Comparison of ENCODE assay signal across 8 cellular contexts in the genomic region with DNA sequence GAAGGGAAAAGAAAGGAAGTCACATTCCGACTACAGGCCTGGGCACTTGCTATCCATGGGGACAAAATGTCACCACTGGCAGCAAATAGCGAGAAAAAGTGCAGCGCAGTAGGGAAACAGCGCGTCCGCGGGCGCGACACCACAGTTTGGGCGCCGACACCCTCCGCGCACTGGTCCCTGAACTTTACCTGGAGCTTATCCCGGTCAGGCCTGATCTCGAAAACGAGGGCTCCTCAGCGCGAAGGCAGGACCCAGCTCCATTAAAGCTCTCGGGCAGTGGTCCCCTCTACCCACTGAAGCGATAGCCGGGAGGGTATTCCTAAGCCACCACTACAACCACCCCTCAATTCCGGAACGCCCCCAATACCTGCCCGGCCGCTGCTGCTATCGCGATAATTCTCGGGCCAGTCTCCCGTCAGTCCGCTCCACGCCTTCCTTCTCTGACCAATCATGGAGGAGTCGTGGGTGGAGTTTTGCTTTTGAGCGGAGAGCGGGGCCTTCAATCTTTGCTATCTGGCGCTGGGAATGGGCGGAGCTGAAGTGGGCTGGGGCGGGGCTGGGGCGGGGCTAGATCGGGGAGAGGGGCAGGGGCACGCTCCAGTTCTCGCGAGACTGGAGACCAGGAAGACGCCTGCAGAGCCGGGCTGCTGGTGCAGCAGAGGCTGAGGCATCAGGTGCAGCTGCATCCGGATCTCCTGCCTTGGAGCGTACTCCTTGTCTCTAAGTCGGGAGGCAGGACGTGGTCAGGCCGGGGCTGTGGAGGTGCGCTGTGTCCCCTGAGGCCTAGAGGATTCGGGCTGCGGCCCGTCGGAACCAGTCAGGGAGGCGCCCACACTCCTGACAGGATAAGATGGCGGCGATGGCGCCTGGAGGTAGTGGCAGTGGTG. TPM values are rescaled to one million over a fixed set of nuclear protein-coding genes. Genes with fewer than 3 reads are reported as not detected.
A peak's percentile ranks its signal among the peaks of the same experiment; 100 is the strongest.
DNase-seq lines count a peak whose midpoint lies in the region; TF ChIP-seq lines count a peak whose summit lies in the region.

A gene with protein sequence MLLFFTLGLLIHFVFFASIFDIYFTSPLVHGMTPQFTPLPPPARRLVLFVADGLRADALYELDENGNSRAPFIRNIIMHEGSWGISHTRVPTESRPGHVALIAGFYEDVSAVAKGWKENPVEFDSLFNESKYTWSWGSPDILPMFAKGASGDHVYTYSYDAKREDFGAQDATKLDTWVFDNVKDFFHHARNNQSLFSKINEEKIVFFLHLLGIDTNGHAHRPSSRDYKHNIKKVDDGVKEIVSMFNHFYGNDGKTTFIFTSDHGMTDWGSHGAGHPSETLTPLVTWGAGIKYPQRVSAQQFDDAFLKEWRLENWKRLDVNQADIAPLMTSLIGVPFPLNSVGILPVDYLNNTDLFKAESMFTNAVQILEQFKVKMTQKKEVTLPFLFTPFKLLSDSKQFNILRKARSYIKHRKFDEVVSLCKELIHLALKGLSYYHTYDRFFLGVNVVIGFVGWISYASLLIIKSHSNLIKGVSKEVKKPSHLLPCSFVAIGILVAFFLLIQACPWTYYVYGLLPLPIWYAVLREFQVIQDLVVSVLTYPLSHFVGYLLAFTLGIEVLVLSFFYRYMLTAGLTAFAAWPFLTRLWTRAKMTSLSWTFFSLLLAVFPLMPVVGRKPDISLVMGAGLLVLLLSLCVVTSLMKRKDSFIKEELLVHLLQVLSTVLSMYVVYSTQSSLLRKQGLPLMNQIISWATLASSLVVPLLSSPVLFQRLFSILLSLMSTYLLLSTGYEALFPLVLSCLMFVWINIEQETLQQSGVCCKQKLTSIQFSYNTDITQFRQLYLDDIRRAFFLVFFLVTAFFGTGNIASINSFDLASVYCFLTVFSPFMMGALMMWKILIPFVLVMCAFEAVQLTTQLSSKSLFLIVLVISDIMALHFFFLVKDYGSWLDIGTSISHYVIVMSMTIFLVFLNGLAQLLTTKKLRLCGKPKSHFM (minus strand): TSS at position 401 of the 887 bp plus-strand sequence. CDS start 25,703 bp downstream, outside the sequence.
A gene with protein sequence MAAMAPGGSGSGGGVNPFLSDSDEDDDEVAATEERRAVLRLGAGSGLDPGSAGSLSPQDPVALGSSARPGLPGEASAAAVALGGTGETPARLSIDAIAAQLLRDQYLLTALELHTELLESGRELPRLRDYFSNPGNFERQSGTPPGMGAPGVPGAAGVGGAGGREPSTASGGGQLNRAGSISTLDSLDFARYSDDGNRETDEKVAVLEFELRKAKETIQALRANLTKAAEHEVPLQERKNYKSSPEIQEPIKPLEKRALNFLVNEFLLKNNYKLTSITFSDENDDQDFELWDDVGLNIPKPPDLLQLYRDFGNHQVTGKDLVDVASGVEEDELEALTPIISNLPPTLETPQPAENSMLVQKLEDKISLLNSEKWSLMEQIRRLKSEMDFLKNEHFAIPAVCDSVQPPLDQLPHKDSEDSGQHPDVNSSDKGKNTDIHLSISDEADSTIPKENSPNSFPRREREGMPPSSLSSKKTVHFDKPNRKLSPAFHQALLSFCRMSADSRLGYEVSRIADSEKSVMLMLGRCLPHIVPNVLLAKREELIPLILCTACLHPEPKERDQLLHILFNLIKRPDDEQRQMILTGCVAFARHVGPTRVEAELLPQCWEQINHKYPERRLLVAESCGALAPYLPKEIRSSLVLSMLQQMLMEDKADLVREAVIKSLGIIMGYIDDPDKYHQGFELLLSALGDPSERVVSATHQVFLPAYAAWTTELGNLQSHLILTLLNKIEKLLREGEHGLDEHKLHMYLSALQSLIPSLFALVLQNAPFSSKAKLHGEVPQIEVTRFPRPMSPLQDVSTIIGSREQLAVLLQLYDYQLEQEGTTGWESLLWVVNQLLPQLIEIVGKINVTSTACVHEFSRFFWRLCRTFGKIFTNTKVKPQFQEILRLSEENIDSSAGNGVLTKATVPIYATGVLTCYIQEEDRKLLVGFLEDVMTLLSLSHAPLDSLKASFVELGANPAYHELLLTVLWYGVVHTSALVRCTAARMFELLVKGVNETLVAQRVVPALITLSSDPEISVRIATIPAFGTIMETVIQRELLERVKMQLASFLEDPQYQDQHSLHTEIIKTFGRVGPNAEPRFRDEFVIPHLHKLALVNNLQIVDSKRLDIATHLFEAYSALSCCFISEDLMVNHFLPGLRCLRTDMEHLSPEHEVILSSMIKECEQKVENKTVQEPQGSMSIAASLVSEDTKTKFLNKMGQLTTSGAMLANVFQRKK (plus strand): TSS at position 600 of the 887 bp plus-strand sequence. CDS start 251 bp downstream, at position 851.

- no peak for TF ChIP-seq CTCF in GM20000 (IDR thresholded peaks at IDR 0.05; ENCODE audit: extremely low read depth, missing control alignments)

- no peaks in the 10 kb centered on the region for H3K27me3 ChIP-seq in effector memory CD4-positive, alpha-beta T cell (replicated peaks; ENCODE audit: control insufficient read depth, insufficient read depth, low read length, poor library complexity, severe bottlenecking)

- peaks cover 36% of the 10 kb centered on the region for H3K4me1 ChIP-seq in effector memory CD4-positive, alpha-beta T cell (ENCODE audit: control insufficient read depth, insufficient read depth, low read length, poor library complexity, severe bottlenecking)

- POLR2A ChIA-PET in activated CD8-positive, alpha-beta memory T cell treated with anti-CD3 and anti-CD28 coated beads for 36 hours (lab: Charles Lee) = interaction anchor here (0.6 to 1.2 kb wide), 4 partner anchors 13 to 337 kb away, joined by 3 to 6 read pairs (median 4); no protein-coding TSS in a partner anchor

- peak; percentile 91 for DNase-seq in CMK (ENCODE audit: low read depth)
- DNase-seq in GM20000 (ENCODE audit: low spot score) = peak; percentile 93
- DNase-seq in HT-29 (ENCODE audit: low spot score) = peak; percentile 95
- DNase-seq in NOMO-1 (lab: John Stamatoyannopoulos, UW; ENCODE audit: unreplicated experiment in 2 of 2) = peak; percentile 97 to 98
- peak; percentile 93 to 95 (median 94) for DNase-seq in effector memory CD4-positive, alpha-beta T cell
- DNase-seq in lung microvascular endothelial cell (ENCODE audit: low read depth in 2 of 2) = peak; percentile 99
- DNase-seq in stimulated activated CD4-positive, alpha-beta T cell treated with anti-CD3 and anti-CD28 coated beads, TNF-alpha, amount 100 ng/mL, for 48 hours (ENCODE audit: low read depth in 3 of 3) = peak; percentile 86 to 94 (median 92)

- H3K27ac ChIP-seq in effector memory CD4-positive, alpha-beta T cell (ENCODE audit: insufficient read depth, low read length, poor library complexity, severe bottlenecking) = peak within 1 kb of the TSS; percentile 73

- peak within 1 kb of the TSS; percentile 98 for H3K4me3 ChIP-seq in effector memory CD4-positive, alpha-beta T cell (ENCODE audit: insufficient read depth, low read depth, low read length, poor library complexity, severe bottlenecking)

- H3K9me3 ChIP-seq in effector memory CD4-positive, alpha-beta T cell (ENCODE audit: control insufficient read depth, low read length) = no peaks in the 10 kb centered on the region

- CTCF ChIA-PET in activated CD8-positive, alpha-beta memory T cell treated with anti-CD3 and anti-CD28 coated beads for 36 hours (lab: Charles Lee) = interaction anchor here (1.1 to 1.4 kb wide), 3 partner anchors 45 to 65 kb away, joined by 3 to 6 read pairs (median 3); no protein-coding TSS in a partner anchor

- no peaks in the 10 kb centered on the region for H3K36me3 ChIP-seq in effector memory CD4-positive, alpha-beta T cell (ENCODE audit: control insufficient read depth, insufficient read depth, low read length)

RNA-seq across cellular contexts. Expression of the first gene that starts in this region (rescaled TPM):
- 11.0 and 18.5 TPM in 2 replicates for total RNA-seq in HT-29 (2014; rRNA removed; shearing (Covaris generic))
- 10 to 100 TPM; 23.0 to 24.8 TPM for total RNA-seq in activated CD8-positive, alpha-beta memory T cell treated with anti-CD3 and anti-CD28 coated beads for 36 hours
- total RNA-seq in lung microvascular endothelial cell = 29.6 and 40.5 TPM in 2 replicates

RNA-seq across cellular contexts. Expression of the second gene that starts in this region (rescaled TPM):
- 21.4 and 22.6 TPM in 2 replicates for total RNA-seq in HT-29 (2014; rRNA removed; shearing (Covaris generic))
- total RNA-seq in activated CD8-positive, alpha-beta memory T cell treated with anti-CD3 and anti-CD28 coated beads for 36 hours = 10 to 100 TPM; 19.3 to 20.0 TPM
- 14.4 and 18.1 TPM in 2 replicates for total RNA-seq in lung microvascular endothelial cell

Comparison
In these comparisons a context has a peak if more than half of its experiments do, and no peak if none do; other contexts are left out.
1. Peak in every context shown above with its lines: DNase-seq, H3K4me3 ChIP-seq and H3K27ac ChIP-seq.